In genomic region chr14:103518416-103519042, GRCh38 we compare ENCODE assay signal across 8 cellular contexts. TPM values are rescaled to one million over a fixed set of nuclear protein-coding genes. Genes with fewer than 3 reads are reported as not detected.
DNase-seq lines count a peak whose midpoint lies in the region; ATAC-seq, FAIRE-seq and TF ChIP-seq lines count a peak whose summit lies in the region.

No MANE protein-coding gene starts in this region.

- H3K9ac ChIP-seq in NT2/D1 (ENCODE audit: insufficient read length, low read depth) (peak overlapping the region; percentile 21), parathyroid adenoma (no peak overlapping the region)

- H3K4me1 Mint-ChIP-seq in glutamatergic neuron (ENCODE audit: low read depth, unreplicated experiment): peaks cover 9% of the 10 kb centered on the region

- H3K79me2 ChIP-seq in parathyroid adenoma: no peaks in the 10 kb centered on the region

- H3K27ac Mint-ChIP-seq in glutamatergic neuron (ENCODE audit: unreplicated experiment): peak overlapping the region; percentile 86

- H3K4me1 ChIP-seq in NT2/D1 (ENCODE audit: insufficient read depth, insufficient read length): peaks cover 22% of the 10 kb centered on the region
- peaks cover 27% of the 10 kb centered on the region for H3K4me1 ChIP-seq in parathyroid adenoma

- peaks cover 17% of the 10 kb centered on the region for H3K27me3 Mint-ChIP-seq in glutamatergic neuron (ENCODE audit: unreplicated experiment)

- H3K36me3 ChIP-seq in NT2/D1 (ENCODE audit: insufficient read depth, insufficient read length, low read length) (peaks cover 14% of the 10 kb centered on the region), parathyroid adenoma (ENCODE audit: control insufficient read depth, insufficient read depth, low read length) (no peaks in the 10 kb centered on the region)

- TF ChIP-seq POLR2A in GM12891 (IDR thresholded peaks at IDR 0.05; ENCODE audit: low read depth, low read length): no peak

- no peaks in the 10 kb centered on the region for H3K36me3 Mint-ChIP-seq in glutamatergic neuron (ENCODE audit: unreplicated experiment)

- ATAC-seq in GM19023 (IDR thresholded peaks at IDR 0.05; ENCODE audit: unreplicated experiment): no peak

- peak; percentile 85 for TF ChIP-seq CTCF in glutamatergic neuron (IDR thresholded peaks at IDR 0.05; ENCODE audit: partially characterized antibody, unreplicated experiment)
- TF ChIP-seq CTCF in parathyroid adenoma (IDR thresholded peaks at IDR 0.05): peak; percentile 94

- H3K9me3 ChIP-seq in NT2/D1 (ENCODE audit: insufficient read depth, low read length) (no peaks in the 10 kb centered on the region), parathyroid adenoma (ENCODE audit: control insufficient read depth, low read length) (no peaks in the 10 kb centered on the region)

- peak overlapping the region; percentile 95 for H3K27ac ChIP-seq in parathyroid adenoma

- peak overlapping the region; percentile 77 for H3K4me3 Mint-ChIP-seq in glutamatergic neuron (ENCODE audit: unreplicated experiment)

- no peak overlapping the region for H3K4me3 ChIP-seq in NT2/D1 (ENCODE audit: insufficient read length, low read depth)
- no peak overlapping the region for H3K4me3 ChIP-seq in parathyroid adenoma (ENCODE audit: low read depth, low read length)

- H3K4me2 ChIP-seq in parathyroid adenoma (ENCODE audit: low read length): no peak overlapping the region

- H3K27me3 ChIP-seq in NT2/D1 (ENCODE audit: insufficient read depth, insufficient read length) (peaks cover 4% of the 10 kb centered on the region), parathyroid adenoma (ENCODE audit: control insufficient read depth, insufficient read depth, low read length) (no peaks in the 10 kb centered on the region)

- peak overlapping the region; percentile 46 for H2AFZ ChIP-seq in parathyroid adenoma

- DNase-seq in ACHN (peak; percentile 50), GM12891 (ENCODE audit: insufficient read length, low spot score) (peak; percentile 91), NT2/D1 (ENCODE audit: low read depth, low spot score) (no peak), glutamatergic neuron (peak; percentile 83)
- DNase-seq in activated gamma-delta T cell treated with anti-CD3 and anti-CD28 coated beads, Interleukin-2, amount 50 U/mL, for 16 hours (ENCODE audit: low read depth): peak; percentile 40
- DNase-seq in NK-92 treated with Interleukin-12 subunit alpha and Interleukin-12 subunit beta, amount 100 ng/mL, for 24 hours (lab: John Stamatoyannopoulos, UW): no peak

- FAIRE-seq in GM12891 (lab: Jason Lieb, UNC): peak; percentile 84

- in situ Hi-C loops in ACHN (cut with HindIII; ENCODE audit: low pct_ligation_motif_present, low pct_unique_long_range_greater_than_20kb, low sequenced_read_pairs): no loop called here

- H3K9me3 Mint-ChIP-seq in glutamatergic neuron (ENCODE audit: unreplicated experiment): peaks cover 25% of the 10 kb centered on the region

TF ChIP-seq in GM12891, 5 proteins besides CTCF, POLR2A, EP300 and RAD21:
- TF ChIP-seq SPI1 (IDR thresholded peaks at IDR 0.05; ENCODE audit: low read depth, low read length) (no peak), POLR2AphosphoS5 (IDR thresholded peaks at IDR 0.05; ENCODE audit: low read depth, low read length) (no peak), POU2F2 (IDR thresholded peaks at IDR 0.05; ENCODE audit: low read depth, low read length) (no peak), PAX5 (IDR thresholded peaks at IDR 0.05; ENCODE audit: insufficient read depth, low read length, severe bottlenecking) (no peak), TAF1 (IDR thresholded peaks at IDR 0.05; ENCODE audit: low read depth, low read length) (no peak)

RNA-seq across cellular contexts. Expression of gene CKB, which starts 4.1 kb away (rescaled TPM):
- 44.2 TPM for polyA plus RNA-seq in GM12891 (2012; ENCODE audit: low read depth, missing spikeins)
- 2,561 TPM for total RNA-seq in glutamatergic neuron (ENCODE audit: unreplicated experiment)

RNA-seq across cellular contexts. Expression of gene TRMT61A, which starts 10.5 kb away (rescaled TPM):
- 5.1 TPM for polyA plus RNA-seq in GM12891 (2012; ENCODE audit: low read depth, missing spikeins)
- 7.8 TPM for total RNA-seq in glutamatergic neuron (ENCODE audit: unreplicated experiment)

RNA-seq across cellular contexts. Expression of gene BAG5, which starts 43.9 kb away (rescaled TPM):
- 9.3 TPM for polyA plus RNA-seq in GM12891 (2012; ENCODE audit: low read depth, missing spikeins)
- 34.4 TPM for total RNA-seq in glutamatergic neuron (ENCODE audit: unreplicated experiment)

RNA-seq across cellular contexts. Expression of gene COA8, which starts 44.2 kb away (rescaled TPM):
- polyA plus RNA-seq in GM12891 (2012; ENCODE audit: low read depth, missing spikeins): 50.7 TPM
- 54.9 TPM for total RNA-seq in glutamatergic neuron (ENCODE audit: unreplicated experiment)

Comparison
In these comparisons a context has a peak if more than half of its experiments do, and no peak if none do; other contexts are left out.
1. DNase-seq: peak in ACHN (single experiment), GM12891 (single experiment), activated gamma-delta T cell treated with anti-CD3 and anti-CD28 coated beads, Interleukin-2, amount 50 U/mL, for 16 hours (single experiment) and glutamatergic neuron (single experiment); none in NT2/D1 (single experiment) and NK-92 treated with Interleukin-12 subunit alpha and Interleukin-12 subunit beta, amount 100 ng/mL, for 24 hours (single experiment).